8 cellular contexts compared by ENCODE assay signal in genomic region chr6:31815025-31815838, GRCh38. TPM values are rescaled to one million over a fixed set of nuclear protein-coding genes. Genes with fewer than 3 reads are reported as not detected.
DNase-seq lines count a peak whose midpoint lies in the region; ATAC-seq and TF ChIP-seq lines count a peak whose summit lies in the region.

Gene HSPA1A, plus strand, starts transcription at chr6:31815543. Its CDS starts 214 bp downstream, at chr6:31815757.
Gene HSPA1L, minus strand, starts transcription at chr6:31815283. Its CDS starts 3,311 bp downstream, at chr6:31811972.

- no peaks in the 10 kb centered on the region for H4K20me1 ChIP-seq in OCI-LY1 (ENCODE audit: insufficient read depth, low read length)

- peak within 1 kb of the TSS; percentile 30 for H3K4me2 ChIP-seq in OCI-LY1 (ENCODE audit: low read length)

- H3K27me3 ChIP-seq in OCI-LY1 (ENCODE audit: insufficient read depth, low read length): no peaks in the 10 kb centered on the region; the same call in 1 of the 2 replicates
- H3K27me3 ChIP-seq in esophagus squamous epithelium: no peaks in the 10 kb centered on the region
- no peaks in the 10 kb centered on the region for H3K27me3 ChIP-seq in mononuclear cell (ENCODE audit: insufficient read depth, low read length)

- no peaks in the 10 kb centered on the region for H3K79me2 ChIP-seq in OCI-LY1 (ENCODE audit: insufficient read depth, low read length)

- no peaks in the 10 kb centered on the region for H3K9me2 ChIP-seq in OCI-LY1 (ENCODE audit: low read depth, low read length)

- peaks cover 15% of the 10 kb centered on the region for H3K4me1 Mint-ChIP-seq in activated T-helper 17 cell treated with anti-CD3 and anti-CD28 coated beads, Interleukin-2, amount 50 U/mL, for 72 hours
- H3K4me1 Mint-ChIP-seq in stimulated activated memory B cell treated with anti-CD40 and anti-IgM and Interleukin-4, amounts not matched to agents 10 μg/mL and 1 μg/mL and 100 μg/mL, for 72 hours: peaks cover 34% of the 10 kb centered on the region

- H3K36me3 Mint-ChIP-seq in activated T-helper 17 cell treated with anti-CD3 and anti-CD28 coated beads, Interleukin-2, amount 50 U/mL, for 72 hours (ENCODE audit: low read depth): peaks cover 39% of the 10 kb centered on the region
- peaks cover 4% of the 10 kb centered on the region for H3K36me3 Mint-ChIP-seq in stimulated activated memory B cell treated with anti-CD40 and anti-IgM and Interleukin-4, amounts not matched to agents 10 μg/mL and 1 μg/mL and 100 μg/mL, for 72 hours

- H3K9me3 ChIP-seq in OCI-LY1 (ENCODE audit: low read length) (no peaks in the 10 kb centered on the region), esophagus squamous epithelium (no peaks in the 10 kb centered on the region), mononuclear cell (ENCODE audit: low read depth, low read length) (no peaks in the 10 kb centered on the region)

- no peaks in the 10 kb centered on the region for H3K9me3 Mint-ChIP-seq in activated T-helper 17 cell treated with anti-CD3 and anti-CD28 coated beads, Interleukin-2, amount 50 U/mL, for 72 hours
- no peaks in the 10 kb centered on the region for H3K9me3 Mint-ChIP-seq in stimulated activated memory B cell treated with anti-CD40 and anti-IgM and Interleukin-4, amounts not matched to agents 10 μg/mL and 1 μg/mL and 100 μg/mL, for 72 hours

- peak within 1 kb of the TSS; percentile 92 for H3K4me3 Mint-ChIP-seq in activated T-helper 17 cell treated with anti-CD3 and anti-CD28 coated beads, Interleukin-2, amount 50 U/mL, for 72 hours
- H3K4me3 Mint-ChIP-seq in stimulated activated memory B cell treated with anti-CD40 and anti-IgM and Interleukin-4, amounts not matched to agents 10 μg/mL and 1 μg/mL and 100 μg/mL, for 72 hours: peak within 1 kb of the TSS; percentile 98

- H3K27ac ChIP-seq in OCI-LY1 (ENCODE audit: low read depth, low read length, poor library complexity, severe bottlenecking) (no peak within 1 kb of the TSS), esophagus squamous epithelium (peak within 1 kb of the TSS; percentile 91 to 99 (median 97))

- no peak within 1 kb of the TSS for H3K9ac ChIP-seq in OCI-LY1 (ENCODE audit: low read length)

- peak; percentile 67 to 100 (median 100) for TF ChIP-seq POLR2A in esophagus squamous epithelium (IDR thresholded peaks at IDR 0.05)

- H3K27me3 Mint-ChIP-seq in activated T-helper 17 cell treated with anti-CD3 and anti-CD28 coated beads, Interleukin-2, amount 50 U/mL, for 72 hours: no peaks in the 10 kb centered on the region
- no peaks in the 10 kb centered on the region for H3K27me3 Mint-ChIP-seq in stimulated activated memory B cell treated with anti-CD40 and anti-IgM and Interleukin-4, amounts not matched to agents 10 μg/mL and 1 μg/mL and 100 μg/mL, for 72 hours

- intact Hi-C loops in esophagus squamous epithelium (cut with DNase I): no loop called here

- H2AFZ ChIP-seq in OCI-LY1 (ENCODE audit: low read length): no peak within 1 kb of the TSS

- peak; percentile 33 for ATAC-seq in HG03442 (IDR thresholded peaks at IDR 0.05; ENCODE audit: unreplicated experiment)
- peak; percentile 24 for ATAC-seq in activated T-helper 17 cell treated with anti-CD3 and anti-CD28 coated beads, Interleukin-2, amount 50 U/mL, for 72 hours (replicated peaks)
- peak; percentile 82 for ATAC-seq in stimulated activated memory B cell treated with anti-CD40 and anti-IgM and Interleukin-4, amounts not matched to agents 10 μg/mL and 1 μg/mL and 100 μg/mL, for 72 hours

- peak within 1 kb of the TSS; percentile 99 for H3K27ac Mint-ChIP-seq in activated T-helper 17 cell treated with anti-CD3 and anti-CD28 coated beads, Interleukin-2, amount 50 U/mL, for 72 hours
- peak within 1 kb of the TSS; percentile 91 for H3K27ac Mint-ChIP-seq in stimulated activated memory B cell treated with anti-CD40 and anti-IgM and Interleukin-4, amounts not matched to agents 10 μg/mL and 1 μg/mL and 100 μg/mL, for 72 hours

- H3F3A ChIP-seq in OCI-LY1 (ENCODE audit: insufficient read depth, low read length): no peaks in the 10 kb centered on the region

- no peak for TF ChIP-seq CTCF in OCI-LY1 (IDR thresholded peaks at IDR 0.05; ENCODE audit: low read length)
- TF ChIP-seq CTCF in esophagus squamous epithelium (IDR thresholded peaks at IDR 0.05): peak in 1 of 6 experiments; percentile 22

- H3K4me1 ChIP-seq in OCI-LY1 (ENCODE audit: insufficient read depth, low read length, severe bottlenecking): peaks cover 5% of the 10 kb centered on the region
- peaks cover 27 to 54% (median 32%) of the 10 kb centered on the region in 3 donors for H3K4me1 ChIP-seq in esophagus squamous epithelium
- H3K4me1 ChIP-seq in mononuclear cell (ENCODE audit: insufficient read depth, low read length): peaks cover 49% of the 10 kb centered on the region

- H3K36me3 ChIP-seq in OCI-LY1 (ENCODE audit: insufficient read depth, low read length) (no peaks in the 10 kb centered on the region), esophagus squamous epithelium (no peaks in the 10 kb centered on the region)

- H3K4me3 ChIP-seq in OCI-LY1 (ENCODE audit: low read depth, low read length, poor library complexity, severe bottlenecking) (peak within 1 kb of the TSS; percentile 17), esophagus squamous epithelium (peak within 1 kb of the TSS; percentile 50 to 84 (median 64)), mononuclear cell (ENCODE audit: low read length) (peak within 1 kb of the TSS; percentile 64)

- WGBS in esophagus squamous epithelium, 2 donors: 0% methylated on average over 6 to 8 of the region's 56 CpGs

- DNase-seq in EH (ENCODE audit: low read depth) (peak; percentile 98), esophagus squamous epithelium (lab: John Stamatoyannopoulos, UW) (peak; percentile 61), A172 (ENCODE audit: low spot score) (no peak)

RNA-seq across cellular contexts. Expression of gene HSPA1A, which starts in this region (rescaled TPM):
- total RNA-seq in activated T-helper 17 cell treated with anti-CD3 and anti-CD28 coated beads, Interleukin-2, amount 50 U/mL, for 72 hours: 100 to 1,000 TPM; 124 to 189 TPM
- 100 to 1,000 TPM; 158 to 362 (median 223) TPM for total RNA-seq in esophagus squamous epithelium
- total RNA-seq in mononuclear cell: 16.6 TPM
- 1.2 and 4.1 TPM in 2 replicates for total RNA-seq in A172 (2014; rRNA removed; shearing (Covaris generic))

RNA-seq across cellular contexts. Expression of gene HSPA1L, which starts in this region (rescaled TPM):
- 1 to 10 TPM; 2.7 to 2.9 TPM for total RNA-seq in activated T-helper 17 cell treated with anti-CD3 and anti-CD28 coated beads, Interleukin-2, amount 50 U/mL, for 72 hours
- total RNA-seq in esophagus squamous epithelium (under 1 TPM; 0.35 to 0.97 (median 0.57) TPM), mononuclear cell (2.7 TPM)
- 1.4 and 3.0 TPM in 2 replicates for total RNA-seq in A172 (2014; rRNA removed; shearing (Covaris generic))

Comparison
In these comparisons a context has a peak if more than half of its experiments do, and no peak if none do; other contexts are left out.
1. ATAC-seq: peak in every context shown above with its lines; median percentile 82 in stimulated activated memory B cell treated with anti-CD40 and anti-IgM and Interleukin-4, amounts not matched to agents 10 μg/mL and 1 μg/mL and 100 μg/mL, for 72 hours; 33 in HG03442; 24 in activated T-helper 17 cell treated with anti-CD3 and anti-CD28 coated beads, Interleukin-2, amount 50 U/mL, for 72 hours.